ENCODE assay signal across 17 cellular contexts in the genomic region with DNA sequence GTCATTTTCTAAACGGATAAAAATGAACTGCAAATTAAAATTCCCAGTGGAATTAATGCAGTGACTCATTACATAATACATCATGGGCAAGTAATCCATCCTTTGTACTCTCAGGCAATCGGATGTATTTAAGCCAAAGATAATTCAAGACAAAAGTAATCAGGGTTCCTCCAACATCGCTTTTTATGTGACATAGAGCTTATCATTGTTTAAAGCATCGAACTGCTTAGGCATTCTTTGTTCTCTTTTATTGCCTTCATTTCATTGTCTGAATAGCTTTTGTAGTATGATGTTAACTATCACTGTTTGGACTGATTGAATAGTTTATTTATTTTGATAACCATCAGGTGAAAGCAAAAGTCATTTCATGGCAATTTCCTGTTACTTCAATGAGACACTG.
"Had no signal": no experiment of that assay in that cellular context is flagged by ENCODE, and none has a peak within 500 bp of the region (broad histone marks: within the 10 kb centered on the region; RNA-seq: fewer than 3 reads in every experiment).

No MANE protein-coding gene starts in this region.

- ATAC-seq: activated T-cell treated with anti-CD3 and anti-CD28 coated beads, Interleukin-2, amount 50 U/mL, for 4 hours; heart right ventricle; left lobe of liver; natural killer cell had no signal

- H3K4me3 ChIP-seq: breast epithelium, esophagus squamous epithelium, heart right ventricle, suprapubic skin had no signal

- DNase-seq: activated CD4-positive, alpha-beta T cell treated with anti-CD3 and anti-CD28 coated beads for 1 hour; activated CD4-positive, alpha-beta T cell treated with anti-CD3 and anti-CD28 coated beads, Interleukin-2, amount 50 U/mL, for 48 hours; activated gamma-delta T cell treated with Interleukin-2 at 50 U/mL for 16 hours; activated naive CD8-positive, alpha-beta T cell treated with anti-CD3 and anti-CD28 coated beads, Interleukin-2, amount 10 ng/mL, durations not matched to agents 7 days and 5 days; activated T-cell treated with anti-CD3 and anti-CD28 coated beads, Interleukin-2, amount 50 U/mL, for 4 hours; anterior cingulate cortex; esophagus squamous epithelium; heart right ventricle; islet precursor cell; natural killer cell; stimulated activated CD4-positive, alpha-beta T cell treated with anti-CD3 and anti-CD28 coated beads, Interleukin-2, amount 100 ng/mL, for 48 hours; stimulated activated naive CD4-positive, alpha-beta T cell treated with Interleukin-2 at 50 U/mL for 16 hours; T-helper 9 cell had no signal

- FAIRE-seq: frontal cortex had no signal
